Comparison of ENCODE assay signal across 8 cellular contexts in genomic region chr5:38556599-38557308, GRCh38. TPM values are rescaled to one million over a fixed set of nuclear protein-coding genes. Genes with fewer than 3 reads are reported as not detected.
DNase-seq lines count a peak whose midpoint lies in the region; ATAC-seq and TF ChIP-seq lines count a peak whose summit lies in the region.

Gene LIFR (minus strand): TSS chr5:38556646. CDS start chr5:38530647, 25,999 bp downstream.

- peak within 1 kb of the TSS; percentile 65 for H3K27ac ChIP-seq in BLaER1
- peak within 1 kb of the TSS; percentile 99 for H3K27ac ChIP-seq in VCaP
- peak within 1 kb of the TSS; percentile 99 for H3K27ac ChIP-seq in caudate nucleus (ENCODE audit: low read depth, low read length)

- no peaks in the 10 kb centered on the region for H3K9me3 ChIP-seq in BLaER1
- H3K9me3 ChIP-seq in MG63 = no peaks in the 10 kb centered on the region
- H3K9me3 ChIP-seq in iPS-18c (ENCODE audit: control insufficient read depth, insufficient read depth, low read length) = no peaks in the 10 kb centered on the region

- peak within 1 kb of the TSS; percentile 80 for H3K9ac ChIP-seq in BLaER1

- DNase-seq in MG63 (peak; percentile 88), caudate nucleus (lab: John Stamatoyannopoulos, UW) (peak in 59 of 61 donors; percentile 20 to 89 (median 79)), sciatic nerve (ENCODE audit: low spot score) (peak; percentile 90)

- peak within 1 kb of the TSS; percentile 76 for H3K4me3 ChIP-seq in BLaER1
- peak within 1 kb of the TSS; percentile 89 for H3K4me3 ChIP-seq in MG63
- H3K4me3 ChIP-seq in iPS-18c (ENCODE audit: insufficient read depth, low read depth, low read length) = peak within 1 kb of the TSS; percentile 78

- no peaks in the 10 kb centered on the region; the same call in 1 of the 2 replicates for H4K20me1 ChIP-seq in BLaER1

- H3K36me3 ChIP-seq in BLaER1 = no peaks in the 10 kb centered on the region
- no peaks in the 10 kb centered on the region for H3K36me3 ChIP-seq in MG63

- H3K27me3 ChIP-seq in BLaER1 (peaks cover 37% of the 10 kb centered on the region), MG63 (no peaks in the 10 kb centered on the region)

- peaks cover 23% of the 10 kb centered on the region for H3K4me1 ChIP-seq in BLaER1

- no peak for TF ChIP-seq CTCF in VCaP (conservative IDR thresholded peaks at IDR 0.05)

- intact Hi-C loops in sciatic nerve (cut with DNase I) = no loop called here

- peak; percentile 66 for ATAC-seq in GM21360 (IDR thresholded peaks at IDR 0.05; ENCODE audit: unreplicated experiment)
- peak; percentile 92 for ATAC-seq in sciatic nerve
- ATAC-seq in HG02981 (IDR thresholded peaks at IDR 0.05; ENCODE audit: unreplicated experiment) = no peak

- H3K4me2 ChIP-seq in BLaER1 = peak within 1 kb of the TSS; percentile 99

RNA-seq across cellular contexts. Expression of gene LIFR, which starts in this region (rescaled TPM):
- 6.8 and 9.2 TPM in 2 replicates for total RNA-seq in MG63 (2014; rRNA removed; shearing (Covaris generic); ENCODE audit: low replicate concordance)
- total RNA-seq in sciatic nerve = 106 TPM

Comparison
In these comparisons a context has a peak if more than half of its experiments do, and no peak if none do; other contexts are left out.
1. RNA of gene LIFR (total RNA-seq): 106 TPM in sciatic nerve (single experiment); 6.8 to 9.2 TPM in MG63; every median in the first group is over 10 times any median in the second.
2. Peak in every context shown above with its lines, with median percentiles within 50 percentile points of each other: H3K27ac ChIP-seq, H3K4me3 ChIP-seq and DNase-seq.